Comparison of ENCODE assay signal across 10 cellular contexts in the genomic region with DNA sequence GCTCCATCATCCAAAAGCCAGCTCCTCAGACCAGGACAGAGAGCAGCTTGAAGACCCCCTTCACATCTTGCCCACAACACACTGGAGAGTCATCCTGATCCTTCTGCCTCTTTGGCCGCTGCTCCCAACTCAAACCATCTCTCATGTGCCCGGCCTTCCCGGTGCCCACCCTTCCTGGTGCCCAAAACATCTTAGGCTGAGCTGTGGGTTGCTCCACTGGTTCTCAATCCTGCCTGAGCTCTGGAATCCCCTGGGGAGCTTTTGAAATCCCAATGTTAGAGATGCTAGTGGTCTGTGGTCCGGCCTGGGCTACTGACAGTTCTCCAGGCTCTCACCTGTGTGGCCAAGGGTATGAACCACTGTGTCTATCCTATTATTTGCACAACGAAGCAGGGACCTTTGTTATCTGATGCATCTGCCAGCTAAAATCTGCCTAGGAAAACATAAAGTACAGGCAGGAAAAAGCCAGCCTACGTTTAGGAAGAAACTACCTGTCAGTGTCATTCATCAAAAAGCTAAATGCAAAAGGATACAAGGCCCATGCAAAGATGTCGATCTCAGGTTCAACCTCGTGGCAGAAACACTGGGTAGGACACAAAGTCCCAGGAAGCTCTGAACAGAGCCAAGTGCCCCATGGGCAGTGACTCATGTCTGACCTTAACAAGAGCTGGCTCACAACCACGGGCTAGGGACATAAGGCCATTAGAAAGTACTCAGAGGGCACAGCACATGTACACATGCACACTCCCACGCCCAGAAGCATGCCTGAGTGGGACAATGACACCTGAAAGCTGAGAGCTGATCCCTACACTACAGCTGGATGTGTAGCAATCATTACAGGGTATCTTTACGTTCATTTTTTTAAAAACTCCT. TPM values are rescaled to one million over a fixed set of nuclear protein-coding genes. Genes with fewer than 3 reads are reported as not detected.
DNase-seq lines count a peak whose midpoint lies in the region; ATAC-seq, FAIRE-seq and TF ChIP-seq lines count a peak whose summit lies in the region.
"Had no signal": no experiment of that assay in that cellular context is flagged by ENCODE, and none has a peak within 500 bp of the region (broad histone marks: within the 10 kb centered on the region; RNA-seq: fewer than 3 reads in every experiment).

No MANE protein-coding gene starts in this region.

- H3K4me3 ChIP-seq in bronchial epithelial cell (ENCODE audit: low read depth, low read length), result no peak overlapping the region
- no peak overlapping the region for H3K4me3 ChIP-seq in liver (ENCODE audit: low read depth in 1 of 3, low read length in 3 of 3)
- H3K4me3 ChIP-seq in uterus, result no peak overlapping the region

- TF ChIP-seq RAD21 in liver (IDR thresholded peaks at IDR 0.05), result peak; percentile 45 to 63

- TF ChIP-seq CTCF in bronchial epithelial cell (IDR thresholded peaks at IDR 0.05; ENCODE audit: insufficient read depth, low read length, severe bottlenecking) (no peak), liver (IDR thresholded peaks at IDR 0.05; ENCODE audit: low read depth, low read length, missing input control) (no peak), uterus (IDR thresholded peaks at IDR 0.05) (no peak)

- WGBS in liver, result 41% methylated on average over 11 of the region's 11 CpGs

- H3K4me3 Mint-ChIP-seq in activated CD4-positive, alpha-beta T cell treated with anti-CD3 and anti-CD28 coated beads, Interleukin-2, amount 10 ng/mL, durations not matched to agents 7 days and 5 days, result no peak overlapping the region
- H3K4me3 Mint-ChIP-seq: B cell had no signal

- peak; percentile 10 for DNase-seq in activated CD4-positive, alpha-beta T cell treated with anti-CD3 and anti-CD28 coated beads for 48 hours
- DNase-seq in activated CD4-positive, alpha-beta T cell treated with anti-CD3 and anti-CD28 coated beads, Interleukin-2, amount 10 ng/mL, durations not matched to agents 7 days and 5 days, result no peak
- DNase-seq in bronchial epithelial cell (ENCODE audit: low read depth), result peak; percentile 89
- DNase-seq in uterus, result peak; percentile 52 to 78
- no peak for DNase-seq in NCI-H2227 treated with DMSO at 0.1 percent for 48 hours (lab: John Stamatoyannopoulos, UW)
- DNase-seq in stimulated activated CD4-positive, alpha-beta T cell treated with anti-CD3 and anti-CD28 coated beads, Interleukin-2, amount 100 ng/mL, for 24 hours, result no peak

- ATAC-seq in HG03469 (IDR thresholded peaks at IDR 0.05; ENCODE audit: unreplicated experiment), result no peak

- H3K36me3 ChIP-seq in bronchial epithelial cell (ENCODE audit: control insufficient read depth, insufficient read depth, low read length) (peaks cover 5% of the 10 kb centered on the region), liver (ENCODE audit: control insufficient read depth in 4 of 4, insufficient read depth in 3 of 4, low read depth in 1 of 4, low read length in 3 of 4) (no peaks in the 10 kb centered on the region), uterus (no peaks in the 10 kb centered on the region)

- intact Hi-C loops in uterus (cut with DNase I; ENCODE audit: low total_unique reads), result no loop called here

- H3K27ac ChIP-seq in liver (ENCODE audit: low read depth in 1 of 2, low read length in 2 of 2) (peak overlapping the region; percentile 89 to 93), uterus (peak overlapping the region; percentile 24 to 71)
- H3K27ac ChIP-seq: parathyroid adenoma had no signal

- no peak for FAIRE-seq in bronchial epithelial cell (lab: Jason Lieb, UNC)

- H3K27me3 ChIP-seq in bronchial epithelial cell (ENCODE audit: control insufficient read depth, insufficient read depth, low read length) (no peaks in the 10 kb centered on the region), liver (ENCODE audit: control insufficient read depth in 4 of 4, insufficient read depth in 4 of 4, low read length in 3 of 4) (no peaks in the 10 kb centered on the region), uterus (no peaks in the 10 kb centered on the region)

- peak overlapping the region in 1 of 2 donors; percentile 49 for H3K9ac ChIP-seq in liver (ENCODE audit: low read depth in 1 of 2, low read length in 2 of 2)
- H3K9ac ChIP-seq: parathyroid adenoma had no signal

- no peaks in the 10 kb centered on the region for H3K27me3 Mint-ChIP-seq in activated CD4-positive, alpha-beta T cell treated with anti-CD3 and anti-CD28 coated beads, Interleukin-2, amount 10 ng/mL, durations not matched to agents 7 days and 5 days

- no peaks in the 10 kb centered on the region for H3K9me3 Mint-ChIP-seq in activated CD4-positive, alpha-beta T cell treated with anti-CD3 and anti-CD28 coated beads, Interleukin-2, amount 10 ng/mL, durations not matched to agents 7 days and 5 days

- no peaks in the 10 kb centered on the region for H3K9me3 ChIP-seq in liver (ENCODE audit: control insufficient read depth in 4 of 4, low read length in 3 of 4)
- no peaks in the 10 kb centered on the region for H3K9me3 ChIP-seq in uterus

- POLR2A ChIA-PET in activated CD4-positive, alpha-beta T cell treated with anti-CD3 and anti-CD28 coated beads, Interleukin-2, amount 10 ng/mL, durations not matched to agents 7 days and 5 days (lab: Charles Lee), result no interaction called here

- CTCF ChIA-PET in activated CD4-positive, alpha-beta T cell treated with anti-CD3 and anti-CD28 coated beads, Interleukin-2, amount 10 ng/mL, durations not matched to agents 7 days and 5 days (lab: Charles Lee), result interaction anchor here (1.2 kb wide), 1 partner anchor 84 kb away, joined by 3 read pairs; no protein-coding TSS in a partner anchor

- no peaks in the 10 kb centered on the region for H3K36me3 Mint-ChIP-seq in activated CD4-positive, alpha-beta T cell treated with anti-CD3 and anti-CD28 coated beads, Interleukin-2, amount 10 ng/mL, durations not matched to agents 7 days and 5 days (ENCODE audit: low read depth)

- peaks cover 4% of the 10 kb centered on the region for H3K4me1 Mint-ChIP-seq in activated CD4-positive, alpha-beta T cell treated with anti-CD3 and anti-CD28 coated beads, Interleukin-2, amount 10 ng/mL, durations not matched to agents 7 days and 5 days
- H3K4me1 Mint-ChIP-seq: B cell had no signal

- H3K4me1 ChIP-seq in liver (ENCODE audit: control insufficient read depth in 4 of 4, insufficient read depth in 4 of 4, low read length in 3 of 4) (peaks cover 45 to 73% (median 62%) of the 10 kb centered on the region in 4 donors), uterus (peaks cover 19 to 23% of the 10 kb centered on the region in 2 donors)

- peak in 1 of 2 donors; percentile 8 for TF ChIP-seq POLR2A in uterus (IDR thresholded peaks at IDR 0.05)

- H3K27ac Mint-ChIP-seq in activated CD4-positive, alpha-beta T cell treated with anti-CD3 and anti-CD28 coated beads, Interleukin-2, amount 10 ng/mL, durations not matched to agents 7 days and 5 days, result no peak overlapping the region
- H3K27ac Mint-ChIP-seq: B cell had no signal

TF ChIP-seq in liver, 16 proteins besides CTCF, POLR2A, EP300 and RAD21 (continues in another document):
- TF ChIP-seq, protein P1, sequence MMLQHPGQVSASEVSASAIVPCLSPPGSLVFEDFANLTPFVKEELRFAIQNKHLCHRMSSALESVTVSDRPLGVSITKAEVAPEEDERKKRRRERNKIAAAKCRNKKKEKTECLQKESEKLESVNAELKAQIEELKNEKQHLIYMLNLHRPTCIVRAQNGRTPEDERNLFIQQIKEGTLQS (IDR thresholded peaks at IDR 0.05), result peak; percentile 99
- TF ChIP-seq FOXA1 (IDR thresholded peaks at IDR 0.05) (peak; percentile 94), HNF4A (conservative IDR thresholded peaks at IDR 0.05) (peak; percentile 97 to 98), TAF1 (conservative IDR thresholded peaks at IDR 0.05) (peak; percentile 53)
- TF ChIP-seq, protein P2, sequence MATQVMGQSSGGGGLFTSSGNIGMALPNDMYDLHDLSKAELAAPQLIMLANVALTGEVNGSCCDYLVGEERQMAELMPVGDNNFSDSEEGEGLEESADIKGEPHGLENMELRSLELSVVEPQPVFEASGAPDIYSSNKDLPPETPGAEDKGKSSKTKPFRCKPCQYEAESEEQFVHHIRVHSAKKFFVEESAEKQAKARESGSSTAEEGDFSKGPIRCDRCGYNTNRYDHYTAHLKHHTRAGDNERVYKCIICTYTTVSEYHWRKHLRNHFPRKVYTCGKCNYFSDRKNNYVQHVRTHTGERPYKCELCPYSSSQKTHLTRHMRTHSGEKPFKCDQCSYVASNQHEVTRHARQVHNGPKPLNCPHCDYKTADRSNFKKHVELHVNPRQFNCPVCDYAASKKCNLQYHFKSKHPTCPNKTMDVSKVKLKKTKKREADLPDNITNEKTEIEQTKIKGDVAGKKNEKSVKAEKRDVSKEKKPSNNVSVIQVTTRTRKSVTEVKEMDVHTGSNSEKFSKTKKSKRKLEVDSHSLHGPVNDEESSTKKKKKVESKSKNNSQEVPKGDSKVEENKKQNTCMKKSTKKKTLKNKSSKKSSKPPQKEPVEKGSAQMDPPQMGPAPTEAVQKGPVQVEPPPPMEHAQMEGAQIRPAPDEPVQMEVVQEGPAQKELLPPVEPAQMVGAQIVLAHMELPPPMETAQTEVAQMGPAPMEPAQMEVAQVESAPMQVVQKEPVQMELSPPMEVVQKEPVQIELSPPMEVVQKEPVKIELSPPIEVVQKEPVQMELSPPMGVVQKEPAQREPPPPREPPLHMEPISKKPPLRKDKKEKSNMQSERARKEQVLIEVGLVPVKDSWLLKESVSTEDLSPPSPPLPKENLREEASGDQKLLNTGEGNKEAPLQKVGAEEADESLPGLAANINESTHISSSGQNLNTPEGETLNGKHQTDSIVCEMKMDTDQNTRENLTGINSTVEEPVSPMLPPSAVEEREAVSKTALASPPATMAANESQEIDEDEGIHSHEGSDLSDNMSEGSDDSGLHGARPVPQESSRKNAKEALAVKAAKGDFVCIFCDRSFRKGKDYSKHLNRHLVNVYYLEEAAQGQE (IDR thresholded peaks at IDR 0.05), result peak; percentile 88
- TF ChIP-seq, protein P3, sequence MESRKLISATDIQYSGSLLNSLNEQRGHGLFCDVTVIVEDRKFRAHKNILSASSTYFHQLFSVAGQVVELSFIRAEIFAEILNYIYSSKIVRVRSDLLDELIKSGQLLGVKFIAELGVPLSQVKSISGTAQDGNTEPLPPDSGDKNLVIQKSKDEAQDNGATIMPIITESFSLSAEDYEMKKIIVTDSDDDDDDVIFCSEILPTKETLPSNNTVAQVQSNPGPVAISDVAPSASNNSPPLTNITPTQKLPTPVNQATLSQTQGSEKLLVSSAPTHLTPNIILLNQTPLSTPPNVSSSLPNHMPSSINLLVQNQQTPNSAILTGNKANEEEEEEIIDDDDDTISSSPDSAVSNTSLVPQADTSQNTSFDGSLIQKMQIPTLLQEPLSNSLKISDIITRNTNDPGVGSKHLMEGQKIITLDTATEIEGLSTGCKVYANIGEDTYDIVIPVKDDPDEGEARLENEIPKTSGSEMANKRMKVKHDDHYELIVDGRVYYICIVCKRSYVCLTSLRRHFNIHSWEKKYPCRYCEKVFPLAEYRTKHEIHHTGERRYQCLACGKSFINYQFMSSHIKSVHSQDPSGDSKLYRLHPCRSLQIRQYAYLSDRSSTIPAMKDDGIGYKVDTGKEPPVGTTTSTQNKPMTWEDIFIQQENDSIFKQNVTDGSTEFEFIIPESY (IDR thresholded peaks at IDR 0.05), result peak; percentile 96

RNA-seq across cellular contexts. Expression of a gene that starts 30.8 kb away (rescaled TPM):
- under 1 TPM; 0.50 to 0.65 TPM for total RNA-seq in activated CD4-positive, alpha-beta T cell treated with anti-CD3 and anti-CD28 coated beads, Interleukin-2, amount 10 ng/mL, durations not matched to agents 7 days and 5 days
- 25.0 and 25.3 TPM in 2 replicates for total RNA-seq in bronchial epithelial cell
- total RNA-seq in liver, result 10 to 100 TPM; 10.4 to 38.6 TPM
- polyA plus RNA-seq in liver, result 10 to 100 TPM; 13.2 to 13.5 TPM
- total RNA-seq in uterus, result 10 to 100 TPM; 16.7 to 44.0 (median 19.7) TPM

Comparison
In these comparisons a context has a peak if more than half of its experiments do, and no peak if none do; other contexts are left out.
1. DNase-seq: peak in activated CD4-positive, alpha-beta T cell treated with anti-CD3 and anti-CD28 coated beads for 48 hours (single experiment), bronchial epithelial cell (single experiment) and uterus (2 of 2); none in activated CD4-positive, alpha-beta T cell treated with anti-CD3 and anti-CD28 coated beads, Interleukin-2, amount 10 ng/mL, durations not matched to agents 7 days and 5 days (single experiment), NCI-H2227 treated with DMSO at 0.1 percent for 48 hours (single experiment) and stimulated activated CD4-positive, alpha-beta T cell treated with anti-CD3 and anti-CD28 coated beads, Interleukin-2, amount 100 ng/mL, for 24 hours (0 of 2).
2. RNA of a gene that starts 30.8 kb away (total RNA-seq): 10.4 to 38.6 TPM in liver, 25.0 to 25.3 TPM in bronchial epithelial cell and 16.7 to 44.0 TPM in uterus; 0.50 to 0.65 TPM in activated CD4-positive, alpha-beta T cell treated with anti-CD3 and anti-CD28 coated beads, Interleukin-2, amount 10 ng/mL, durations not matched to agents 7 days and 5 days; every median in the first group is over 4 times any median in the second.